ENCODE assay signal across 9 cellular contexts in genomic region chr15:48084759-48085420, GRCh38. TPM values are rescaled to one million over a fixed set of nuclear protein-coding genes. Genes with fewer than 3 reads are reported as not detected.
DNase-seq lines count a peak whose midpoint lies in the region; ATAC-seq and TF ChIP-seq lines count a peak whose summit lies in the region.
"Had no signal": no experiment of that assay in that cellular context is flagged by ENCODE, and none has a peak within 500 bp of the region (broad histone marks: within the 10 kb centered on the region; RNA-seq: fewer than 3 reads in every experiment).

No MANE protein-coding gene starts in this region.

- H3K27me3 ChIP-seq in H7 (ENCODE audit: control insufficient read depth, insufficient read depth, low read length) (no peaks in the 10 kb centered on the region), tibial nerve (no peaks in the 10 kb centered on the region)

- H3K36me3 ChIP-seq in H7 (replicated peaks; ENCODE audit: control insufficient read depth, insufficient read depth, low read length), result no peaks in the 10 kb centered on the region
- no peaks in the 10 kb centered on the region for H3K36me3 ChIP-seq in tibial nerve

- no peak for TF ChIP-seq EP300 in tibial nerve (IDR thresholded peaks at IDR 0.05)

- H3K4me3 ChIP-seq in H7 (ENCODE audit: insufficient read depth, low read depth, low read length) (no peak overlapping the region), epithelial cell of esophagus (ENCODE audit: low read length) (no peak overlapping the region), tibial nerve (no peak overlapping the region)

- H3K27ac ChIP-seq in tibial nerve (peak overlapping the region in 1 of 4 donors; percentile 40), substantia nigra (ENCODE audit: low read depth, low read length, poor library complexity, severe bottlenecking) (no peak overlapping the region)

- TF ChIP-seq POLR2A in tibial nerve (IDR thresholded peaks at IDR 0.05), result no peak

- peaks cover 0 to 27% (median 7%) of the 10 kb centered on the region in 4 donors for H3K4me1 ChIP-seq in tibial nerve

- WGBS in tibial nerve, 2 donors, result 45 to 55% methylated on average over 1 of the region's 1 CpG

- no peak for ATAC-seq in HG03439 (IDR thresholded peaks at IDR 0.05; ENCODE audit: unreplicated experiment)

- DNase-seq in AG08396 (ENCODE audit: low spot score) (peak; percentile 37), H7 (peak; percentile 40), NCI-H2227 treated with DMSO at 0.1 percent for 48 hours (lab: John Stamatoyannopoulos, UW) (peak; percentile 9), epithelial cell of esophagus (ENCODE audit: low read depth) (peak; percentile 58), tibial nerve (ENCODE audit: low spot score in 2 of 2) (no peak), superior temporal gyrus (ENCODE audit: extremely low spot score) (no peak), substantia nigra (lab: John Stamatoyannopoulos, UW) (no peak)
- DNase-seq: activated naive CD8-positive, alpha-beta T cell treated with anti-CD3 and anti-CD28 coated beads, Interleukin-2, amount 10 ng/mL, durations not matched to agents 7 days and 5 days had no signal

- TF ChIP-seq CTCF in epithelial cell of esophagus (IDR thresholded peaks at IDR 0.05; ENCODE audit: insufficient read depth, low read depth, low read length, missing control alignments) (peak; percentile 78), tibial nerve (IDR thresholded peaks at IDR 0.05) (peak in 3 of 5 experiments; percentile 15 to 32 (median 26))

- no peaks in the 10 kb centered on the region for H3K9me3 ChIP-seq in tibial nerve

RNA-seq across cellular contexts. Expression of gene SLC24A5, which starts 35.9 kb away (rescaled TPM):
- total RNA-seq in H7 (2014; rRNA removed; shearing (Covaris generic)), result 0.07 and 0.11 TPM in 2 replicates
- total RNA-seq in tibial nerve, result under 1 TPM in 3 of 4 donors, not detected in 1; 0.20 to 0.84 (median 0.44) TPM
- total RNA-seq: activated naive CD8-positive, alpha-beta T cell treated with anti-CD3 and anti-CD28 coated beads, Interleukin-2, amount 10 ng/mL, durations not matched to agents 7 days and 5 days had no signal

Comparison
In these comparisons a context has a peak if more than half of its experiments do, and no peak if none do; other contexts are left out.
1. DNase-seq: peak in AG08396 (single experiment), H7 (single experiment), NCI-H2227 treated with DMSO at 0.1 percent for 48 hours (single experiment) and epithelial cell of esophagus (single experiment); none in tibial nerve (0 of 2), superior temporal gyrus (single experiment) and substantia nigra (0 of 49).